Comparison of ENCODE assay signal across 25 cellular contexts in the genomic region with DNA sequence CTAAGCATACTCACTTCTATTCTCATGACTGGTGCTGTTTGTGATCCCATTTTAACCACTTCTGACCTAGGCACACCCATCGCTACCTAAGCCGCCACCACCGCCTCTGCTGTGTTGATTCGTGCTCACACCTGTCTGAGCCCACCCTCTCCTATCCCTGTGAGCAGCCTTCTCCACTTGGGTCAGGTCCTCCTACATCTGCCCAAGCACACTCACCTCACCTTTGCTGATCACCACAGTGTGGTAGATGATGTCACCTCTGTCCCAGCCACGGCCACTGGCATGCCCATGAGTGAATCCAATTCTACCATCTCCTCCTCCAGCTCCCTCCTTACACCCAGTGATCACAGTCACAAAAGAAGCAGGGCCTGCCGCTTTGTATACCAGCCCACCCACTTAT. TPM values are rescaled to one million over a fixed set of nuclear protein-coding genes. Genes with fewer than 3 reads are reported as not detected.
DNase-seq lines count a peak whose midpoint lies in the region; ATAC-seq, FAIRE-seq and TF ChIP-seq lines count a peak whose summit lies in the region.
"Had no signal": no experiment of that assay in that cellular context is flagged by ENCODE, and none has a peak within 500 bp of the region (broad histone marks: within the 10 kb centered on the region; RNA-seq: fewer than 3 reads in every experiment).

No MANE protein-coding gene starts in this region.

- TF ChIP-seq CTCF in bronchial epithelial cell (IDR thresholded peaks at IDR 0.05; ENCODE audit: insufficient read depth, low read length, severe bottlenecking) (no peak), upper lobe of right lung (IDR thresholded peaks at IDR 0.05) (no peak)

- H3K9me3 Mint-ChIP-seq in activated CD4-positive, alpha-beta T cell treated with anti-CD3 and anti-CD28 coated beads for 36 hours (ENCODE audit: low read depth): no peaks in the 10 kb centered on the region
- no peaks in the 10 kb centered on the region for H3K9me3 Mint-ChIP-seq in activated T-cell treated with anti-CD3 and anti-CD28 coated beads, Interleukin-2, amount 50 U/mL, for 72 hours
- H3K9me3 Mint-ChIP-seq: CD8-positive, alpha-beta T cell had no signal

- intact Hi-C loops in activated CD4-positive, alpha-beta T cell treated with anti-CD3 and anti-CD28 coated beads for 36 hours (cut with DNase I, micrococcal nuclease): no loop called here
- intact Hi-C loops in upper lobe of right lung (cut with DNase I): no loop called here

- no peaks in the 10 kb centered on the region for H3K4me1 ChIP-seq in upper lobe of right lung

- no peaks in the 10 kb centered on the region for H3K9me3 ChIP-seq in upper lobe of right lung

- H3K27me3 ChIP-seq in bronchial epithelial cell (ENCODE audit: control insufficient read depth, insufficient read depth, low read length): peaks cover 2% of the 10 kb centered on the region
- H3K27me3 ChIP-seq in upper lobe of right lung: no peaks in the 10 kb centered on the region

- peak; percentile 62 for FAIRE-seq in bronchial epithelial cell (lab: Jason Lieb, UNC)
- FAIRE-seq: GM12878, RCC 7860 had no signal

- H3K27ac ChIP-seq in upper lobe of right lung: no peak overlapping the region
- H3K27ac ChIP-seq: HL-60 had no signal

- ATAC-seq in activated CD4-positive, alpha-beta T cell treated with anti-CD3 and anti-CD28 coated beads for 36 hours: peak; percentile 53
- ATAC-seq in activated T-cell treated with anti-CD3 and anti-CD28 coated beads, Interleukin-2, amount 50 U/mL, for 72 hours (replicated peaks in 1 of 2): peak; percentile 85 to 89
- peak; percentile 23 for ATAC-seq in upper lobe of right lung
- ATAC-seq: CD8-positive, alpha-beta T cell; GM12878 had no signal

- POLR2A ChIA-PET in activated CD4-positive, alpha-beta T cell treated with anti-CD3 and anti-CD28 coated beads for 36 hours (lab: Charles Lee): no interaction called here

- peaks cover 8% of the 10 kb centered on the region for H3K27me3 Mint-ChIP-seq in activated CD4-positive, alpha-beta T cell treated with anti-CD3 and anti-CD28 coated beads for 36 hours
- peaks cover 31% of the 10 kb centered on the region for H3K27me3 Mint-ChIP-seq in activated T-cell treated with anti-CD3 and anti-CD28 coated beads, Interleukin-2, amount 50 U/mL, for 72 hours (ENCODE audit: low read depth)

- H3K4me3 Mint-ChIP-seq in activated CD4-positive, alpha-beta T cell treated with anti-CD3 and anti-CD28 coated beads for 36 hours: no peak overlapping the region
- no peak overlapping the region for H3K4me3 Mint-ChIP-seq in activated T-cell treated with anti-CD3 and anti-CD28 coated beads, Interleukin-2, amount 50 U/mL, for 72 hours
- H3K4me3 Mint-ChIP-seq: CD8-positive, alpha-beta T cell had no signal

- peak; percentile 24 for DNase-seq in activated CD4-positive, alpha-beta T cell treated with anti-CD3 and anti-CD28 coated beads for 36 hours
- DNase-seq in activated CD4-positive, alpha-beta T cell treated with anti-CD3 and anti-CD28 coated beads, Interleukin-2, amount 50 U/mL, for 4 hours: no peak
- DNase-seq in activated T-cell treated with anti-CD3 and anti-CD28 coated beads, Interleukin-2, amount 50 U/mL, for 72 hours: peak; percentile 29 to 49
- DNase-seq in activated T-cell treated with anti-CD3 and anti-CD28 coated beads, Interleukin-2, amount 50 U/mL, for 1 hour: no peak
- DNase-seq in bronchial epithelial cell (ENCODE audit: low read depth) (no peak), upper lobe of right lung (no peak), AG08396 (ENCODE audit: low spot score) (no peak)
- DNase-seq: 8988T; AML-193; C1 segment of cervical spinal cord; CD8-positive, alpha-beta T cell; DND-41; H7; KG1; NCI-H1092; NCI-H1436; NCI-H187 treated with DMSO at 0.1 percent for 48 hours; NCI-H2107; NCI-H446 treated with DMSO at 0.1 percent for 48 hours; NCI-H526 treated with DMSO at 0.1 percent for 48 hours; OCI-M1 had no signal

- CTCF ChIA-PET in activated CD4-positive, alpha-beta T cell treated with anti-CD3 and anti-CD28 coated beads for 36 hours (lab: Charles Lee): no interaction called here

- H3K4me3 ChIP-seq in bronchial epithelial cell (ENCODE audit: low read depth, low read length) (no peak overlapping the region), upper lobe of right lung (no peak overlapping the region)
- H3K4me3 ChIP-seq: GM12878 had no signal

- H3K36me3 Mint-ChIP-seq in activated CD4-positive, alpha-beta T cell treated with anti-CD3 and anti-CD28 coated beads for 36 hours (ENCODE audit: low read depth): no peaks in the 10 kb centered on the region
- H3K36me3 Mint-ChIP-seq in activated T-cell treated with anti-CD3 and anti-CD28 coated beads, Interleukin-2, amount 50 U/mL, for 72 hours (ENCODE audit: insufficient read depth in 2 of 2): no peaks in the 10 kb centered on the region
- H3K36me3 Mint-ChIP-seq: CD8-positive, alpha-beta T cell had no signal

- H3K36me3 ChIP-seq in bronchial epithelial cell (ENCODE audit: control insufficient read depth, insufficient read depth, low read length) (no peaks in the 10 kb centered on the region), upper lobe of right lung (no peaks in the 10 kb centered on the region)

- no peaks in the 10 kb centered on the region for H3K4me1 Mint-ChIP-seq in activated CD4-positive, alpha-beta T cell treated with anti-CD3 and anti-CD28 coated beads for 36 hours
- peaks cover 11% of the 10 kb centered on the region for H3K4me1 Mint-ChIP-seq in activated T-cell treated with anti-CD3 and anti-CD28 coated beads, Interleukin-2, amount 50 U/mL, for 72 hours (ENCODE audit: low read depth)

- H3K27ac Mint-ChIP-seq in activated CD4-positive, alpha-beta T cell treated with anti-CD3 and anti-CD28 coated beads for 36 hours: no peak overlapping the region
- no peak overlapping the region for H3K27ac Mint-ChIP-seq in activated T-cell treated with anti-CD3 and anti-CD28 coated beads, Interleukin-2, amount 50 U/mL, for 72 hours
- H3K27ac Mint-ChIP-seq: CD8-positive, alpha-beta T cell had no signal

RNA-seq across cellular contexts. Expression of gene MUC22, which starts 20.8 kb away (rescaled TPM):
- not detected for total RNA-seq in activated CD4-positive, alpha-beta T cell treated with anti-CD3 and anti-CD28 coated beads for 36 hours
- total RNA-seq in activated T-cell treated with anti-CD3 and anti-CD28 coated beads, Interleukin-2, amount 50 U/mL, for 72 hours: not detected
- total RNA-seq in bronchial epithelial cell: under 0.01 TPM in 1 of 2 replicates, not detected in the other
- total RNA-seq in upper lobe of right lung: not detected
- total RNA-seq: CD8-positive, alpha-beta T cell; H7; HT-29 had no signal

RNA-seq across cellular contexts. Expression of gene MUC21, which starts 47.6 kb away (rescaled TPM):
- not detected for total RNA-seq in activated CD4-positive, alpha-beta T cell treated with anti-CD3 and anti-CD28 coated beads for 36 hours
- not detected for total RNA-seq in activated T-cell treated with anti-CD3 and anti-CD28 coated beads, Interleukin-2, amount 50 U/mL, for 72 hours
- total RNA-seq in bronchial epithelial cell (0.53 and 2.2 TPM in 2 replicates), upper lobe of right lung (1.1 TPM)
- total RNA-seq: CD8-positive, alpha-beta T cell; GM12878; H7; HT-29 had no signal

Comparison
In these comparisons a context has a peak if more than half of its experiments do, and no peak if none do; other contexts are left out.
1. DNase-seq: peak in activated CD4-positive, alpha-beta T cell treated with anti-CD3 and anti-CD28 coated beads for 36 hours (single experiment) and activated T-cell treated with anti-CD3 and anti-CD28 coated beads, Interleukin-2, amount 50 U/mL, for 72 hours (2 of 2); none in activated CD4-positive, alpha-beta T cell treated with anti-CD3 and anti-CD28 coated beads, Interleukin-2, amount 50 U/mL, for 4 hours (0 of 2), activated T-cell treated with anti-CD3 and anti-CD28 coated beads, Interleukin-2, amount 50 U/mL, for 1 hour (single experiment), bronchial epithelial cell (single experiment), upper lobe of right lung (single experiment) and AG08396 (single experiment).
2. ATAC-seq: peak in every context shown above with its lines; median percentile 87 in activated T-cell treated with anti-CD3 and anti-CD28 coated beads, Interleukin-2, amount 50 U/mL, for 72 hours; 53 in activated CD4-positive, alpha-beta T cell treated with anti-CD3 and anti-CD28 coated beads for 36 hours; 23 in upper lobe of right lung.